In genomic region chr7:132777419-132777818, GRCh38 we compare ENCODE assay signal across 15 cellular contexts.
"Had no signal": no experiment of that assay in that cellular context is flagged by ENCODE, and none has a peak within 500 bp of the region (broad histone marks: within the 10 kb centered on the region; RNA-seq: fewer than 3 reads in every experiment).

No MANE protein-coding gene starts in this region.

- H3K27ac ChIP-seq: epithelial cell of prostate, heart right ventricle, neutrophil, suprapubic skin had no signal

- ATAC-seq: heart right ventricle, left colon had no signal

- H3K4me1 ChIP-seq: heart right ventricle, suprapubic skin had no signal

- H3K4me3 ChIP-seq: heart right ventricle, lung, suprapubic skin had no signal

- H3K9me3 ChIP-seq: heart right ventricle, neutrophil, suprapubic skin had no signal

- H3K27me3 ChIP-seq: heart right ventricle, neutrophil, suprapubic skin had no signal

- DNase-seq: activated CD4-positive, alpha-beta T cell treated with anti-CD3 and anti-CD28 coated beads, Interleukin-2, amount 50 U/mL, for 48 hours; activated CD4-positive, CD25-positive, alpha-beta regulatory T cell treated with anti-CD3 and anti-CD28 coated beads, Interleukin-2, amount 50 U/mL, for 72 hours; activated gamma-delta T cell; dermis blood vessel endothelial cell; heart right ventricle; left colon; midbrain; posterior cingulate gyrus; stimulated activated CD4-positive, alpha-beta T cell treated with anti-CD3 and anti-CD28 coated beads, Interleukin-2, amount 100 ng/mL, for 48 hours; stimulated activated naive CD4-positive, alpha-beta T cell treated with Interleukin-2 at 50 U/mL for 16 hours; trophoblast cell had no signal

- H3K36me3 ChIP-seq: heart right ventricle, neutrophil, suprapubic skin had no signal
